In genomic region chrX:79146552-79147390, GRCh38 we compare ENCODE assay signal across 11 cellular contexts. TPM values are rescaled to one million over a fixed set of nuclear protein-coding genes. Genes with fewer than 3 reads are reported as not detected.
DNase-seq lines count a peak whose midpoint lies in the region; ATAC-seq and TF ChIP-seq lines count a peak whose summit lies in the region.
"Had no signal": no experiment of that assay in that cellular context is flagged by ENCODE, and none has a peak within 500 bp of the region (broad histone marks: within the 10 kb centered on the region; RNA-seq: fewer than 3 reads in every experiment).

No MANE protein-coding gene starts in this region.

- ATAC-seq in GM21576 (IDR thresholded peaks at IDR 0.05; ENCODE audit: unreplicated experiment): peak; percentile 30
- ATAC-seq in naive thymus-derived CD8-positive, alpha-beta T cell: peak; percentile 29 to 34

- H3K36me3 ChIP-seq in SU-DHL-6 (ENCODE audit: low read length): no peaks in the 10 kb centered on the region

- no peaks in the 10 kb centered on the region; the same call in 1 of the 2 replicates for H3K79me2 ChIP-seq in SU-DHL-6 (ENCODE audit: insufficient read depth, low read length)
- H3K79me2 ChIP-seq: parathyroid adenoma had no signal

- no peak for DNase-seq in T-helper 1 cell
- DNase-seq in naive thymus-derived CD8-positive, alpha-beta T cell: no peak
- no peak for DNase-seq in NCI-H1092 (lab: John Stamatoyannopoulos, UW)
- DNase-seq in caudate nucleus (lab: John Stamatoyannopoulos, UW): no peak
- DNase-seq in Ammon's horn (ENCODE audit: low spot score): no peak
- DNase-seq: activated CD4-positive, alpha-beta T cell treated with anti-CD3 and anti-CD28 coated beads, Interleukin-2, amount 50 U/mL, for 1 hour had no signal

- peaks cover 28% of the 10 kb centered on the region for H3K4me1 Mint-ChIP-seq in T-helper 1 cell treated with Interleukin-12 subunit alpha and Interleukin-12 subunit beta and Interleukin-4 antibody, amounts not matched to agents 30 μg/mL and 1 μg/mL, for 36 hours (ENCODE audit: low read depth)
- H3K4me1 Mint-ChIP-seq in naive thymus-derived CD8-positive, alpha-beta T cell: peaks cover 9 to 56% (median 27%) of the 10 kb centered on the region in 4 donors

- peak overlapping the region; percentile 14 for H2AFZ ChIP-seq in SU-DHL-6 (ENCODE audit: low read depth, low read length, severe bottlenecking)
- H2AFZ ChIP-seq: parathyroid adenoma had no signal

- H3K9me2 ChIP-seq in SU-DHL-6 (replicated peaks; ENCODE audit: insufficient read depth, low read length): no peaks in the 10 kb centered on the region

- H3K4me3 Mint-ChIP-seq in T-helper 1 cell treated with Interleukin-12 subunit alpha and Interleukin-12 subunit beta and Interleukin-4 antibody, amounts not matched to agents 30 μg/mL and 1 μg/mL, for 36 hours: peak overlapping the region; percentile 98
- peak overlapping the region; percentile 81 to 98 (median 94) for H3K4me3 Mint-ChIP-seq in naive thymus-derived CD8-positive, alpha-beta T cell

- POLR2A ChIA-PET in naive thymus-derived CD8-positive, alpha-beta T cell (lab: Charles Lee): interaction anchor here (1.1 to 4.5 kb wide), 4 partner anchors 11 to 39 kb away, joined by 3 to 30 read pairs (median 10); no protein-coding TSS in a partner anchor

- H3K9ac ChIP-seq in SU-DHL-6 (ENCODE audit: low read length): peak overlapping the region; percentile 45
- H3K9ac ChIP-seq: parathyroid adenoma had no signal

- TF ChIP-seq CTCF in SU-DHL-6 (IDR thresholded peaks at IDR 0.05; ENCODE audit: insufficient read depth, low read length, poor library complexity, severe bottlenecking): no peak

- no peaks in the 10 kb centered on the region for H3K9me3 Mint-ChIP-seq in T-helper 1 cell treated with Interleukin-12 subunit alpha and Interleukin-12 subunit beta and Interleukin-4 antibody, amounts not matched to agents 30 μg/mL and 1 μg/mL, for 36 hours
- H3K9me3 Mint-ChIP-seq in naive thymus-derived CD8-positive, alpha-beta T cell: no peaks in the 10 kb centered on the region

- H3K27me3 ChIP-seq in SU-DHL-6 (ENCODE audit: low read length): no peaks in the 10 kb centered on the region

- H3F3A ChIP-seq in SU-DHL-6 (ENCODE audit: insufficient read depth): no peaks in the 10 kb centered on the region

- H3K27me3 Mint-ChIP-seq in T-helper 1 cell treated with Interleukin-12 subunit alpha and Interleukin-12 subunit beta and Interleukin-4 antibody, amounts not matched to agents 30 μg/mL and 1 μg/mL, for 36 hours (ENCODE audit: low read depth): no peaks in the 10 kb centered on the region
- H3K27me3 Mint-ChIP-seq in naive thymus-derived CD8-positive, alpha-beta T cell: no peaks in the 10 kb centered on the region

- peaks cover 21% of the 10 kb centered on the region for H3K36me3 Mint-ChIP-seq in T-helper 1 cell treated with Interleukin-12 subunit alpha and Interleukin-12 subunit beta and Interleukin-4 antibody, amounts not matched to agents 30 μg/mL and 1 μg/mL, for 36 hours (ENCODE audit: low read depth)
- H3K36me3 Mint-ChIP-seq in naive thymus-derived CD8-positive, alpha-beta T cell: peaks cover 0 to 5% (median 4%) of the 10 kb centered on the region in 3 donors

- no peaks in the 10 kb centered on the region for H3K9me3 ChIP-seq in SU-DHL-6 (ENCODE audit: insufficient read depth, low read length)

- no peaks in the 10 kb centered on the region for H4K20me1 ChIP-seq in SU-DHL-6 (ENCODE audit: low read depth, low read length)

- H3K27ac Mint-ChIP-seq in T-helper 1 cell treated with Interleukin-12 subunit alpha and Interleukin-12 subunit beta and Interleukin-4 antibody, amounts not matched to agents 30 μg/mL and 1 μg/mL, for 36 hours: peak overlapping the region; percentile 95
- H3K27ac Mint-ChIP-seq in naive thymus-derived CD8-positive, alpha-beta T cell: peak overlapping the region; percentile 86 to 99 (median 94)

- peak overlapping the region; percentile 60 for H3K4me3 ChIP-seq in SU-DHL-6 (ENCODE audit: insufficient read depth, low read length, poor library complexity, severe bottlenecking)

- H3K4me2 ChIP-seq in SU-DHL-6 (ENCODE audit: low read depth, low read length, poor library complexity, severe bottlenecking): peak overlapping the region; percentile 93

- H3K27ac ChIP-seq in SU-DHL-6 (ENCODE audit: low read depth, low read length) (no peak overlapping the region), caudate nucleus (ENCODE audit: low read depth, low read length) (no peak overlapping the region)
- H3K27ac ChIP-seq: 22Rv1, parathyroid adenoma had no signal

RNA-seq across cellular contexts. Expression of gene GPR174, which starts 2.3 kb away (rescaled TPM):
- total RNA-seq in naive thymus-derived CD8-positive, alpha-beta T cell: 10 to 100 TPM; 43.0 to 47.8 TPM
- polyA plus RNA-seq in naive thymus-derived CD8-positive, alpha-beta T cell: 1 to 10 TPM; 5.1 to 8.8 (median 5.5) TPM
